In genomic region chr4:173878701-173879100, GRCh38 we compare ENCODE assay signal across 20 cellular contexts.
DNase-seq lines count a peak whose midpoint lies in the region; ATAC-seq and TF ChIP-seq lines count a peak whose summit lies in the region.
"Had no signal": no experiment of that assay in that cellular context is flagged by ENCODE, and none has a peak within 500 bp of the region (broad histone marks: within the 10 kb centered on the region; RNA-seq: fewer than 3 reads in every experiment).

No MANE protein-coding gene starts in this region.

- ATAC-seq in activated naive CD8-positive, alpha-beta T cell treated with anti-CD3 and anti-CD28 coated beads, Interleukin-2, amount 50 U/mL, for 24 hours = peak; percentile 28
- ATAC-seq: mucosa of descending colon had no signal

- H3K36me3 ChIP-seq in endodermal cell (ENCODE audit: control insufficient read depth, insufficient read depth, low read length) (no peaks in the 10 kb centered on the region), Karpas-422 (ENCODE audit: insufficient read depth, low read length) (no peaks in the 10 kb centered on the region)

- H3K9me2 ChIP-seq in Karpas-422 (replicated peaks; ENCODE audit: insufficient read depth, low read length) = no peaks in the 10 kb centered on the region

- H3K27ac ChIP-seq in endodermal cell (ENCODE audit: low read depth, low read length) = no peak overlapping the region
- no peak overlapping the region for H3K27ac ChIP-seq in Karpas-422 (ENCODE audit: low read length)

- TF ChIP-seq CTCF in endodermal cell (conservative IDR thresholded peaks at IDR 0.05) = no peak

- H3K4me1 ChIP-seq in endodermal cell (ENCODE audit: control insufficient read depth, insufficient read depth, low read length) (peaks cover 8% of the 10 kb centered on the region), Karpas-422 (ENCODE audit: low read length) (no peaks in the 10 kb centered on the region)

- no peak overlapping the region for H3K27ac Mint-ChIP-seq in activated naive CD8-positive, alpha-beta T cell treated with anti-CD3 and anti-CD28 coated beads, Interleukin-2, amount 50 U/mL, for 24 hours
- H3K27ac Mint-ChIP-seq in activated naive CD8-positive, alpha-beta T cell treated with anti-CD3 and anti-CD28 coated beads for 36 hours = no peak overlapping the region
- H3K27ac Mint-ChIP-seq in endodermal cell = no peak overlapping the region
- no peak overlapping the region for H3K27ac Mint-ChIP-seq in activated T-cell treated with anti-CD3 and anti-CD28 coated beads, Interleukin-2, amount 50 U/mL, for 24 hours
- H3K27ac Mint-ChIP-seq: CD8-positive, alpha-beta memory T cell; HFFc6 had no signal

- H3K36me3 Mint-ChIP-seq in activated naive CD8-positive, alpha-beta T cell treated with anti-CD3 and anti-CD28 coated beads, Interleukin-2, amount 50 U/mL, for 24 hours (ENCODE audit: low read depth) = no peaks in the 10 kb centered on the region
- H3K36me3 Mint-ChIP-seq in activated naive CD8-positive, alpha-beta T cell treated with anti-CD3 and anti-CD28 coated beads for 36 hours = no peaks in the 10 kb centered on the region
- no peaks in the 10 kb centered on the region for H3K36me3 Mint-ChIP-seq in endodermal cell (ENCODE audit: low read depth)
- H3K36me3 Mint-ChIP-seq in activated T-cell treated with anti-CD3 and anti-CD28 coated beads, Interleukin-2, amount 50 U/mL, for 24 hours (ENCODE audit: low read depth) = no peaks in the 10 kb centered on the region
- H3K36me3 Mint-ChIP-seq: CD8-positive, alpha-beta memory T cell had no signal

- no peaks in the 10 kb centered on the region for H3K4me1 Mint-ChIP-seq in activated naive CD8-positive, alpha-beta T cell treated with anti-CD3 and anti-CD28 coated beads, Interleukin-2, amount 50 U/mL, for 24 hours
- no peaks in the 10 kb centered on the region for H3K4me1 Mint-ChIP-seq in activated naive CD8-positive, alpha-beta T cell treated with anti-CD3 and anti-CD28 coated beads for 36 hours
- H3K4me1 Mint-ChIP-seq in endodermal cell = peaks cover 20% of the 10 kb centered on the region
- no peaks in the 10 kb centered on the region for H3K4me1 Mint-ChIP-seq in activated T-cell treated with anti-CD3 and anti-CD28 coated beads, Interleukin-2, amount 50 U/mL, for 24 hours (ENCODE audit: low read depth)
- H3K4me1 Mint-ChIP-seq: CD8-positive, alpha-beta memory T cell had no signal

- H3K27me3 ChIP-seq in endodermal cell (ENCODE audit: control insufficient read depth, insufficient read depth, low read length, poor library complexity, severe bottlenecking) (no peaks in the 10 kb centered on the region), Karpas-422 (ENCODE audit: low read length) (no peaks in the 10 kb centered on the region)

- no peak overlapping the region for H2AFZ ChIP-seq in Karpas-422 (ENCODE audit: low read length)

- H3K4me3 Mint-ChIP-seq in activated naive CD8-positive, alpha-beta T cell treated with anti-CD3 and anti-CD28 coated beads, Interleukin-2, amount 50 U/mL, for 24 hours = no peak overlapping the region
- H3K4me3 Mint-ChIP-seq in activated naive CD8-positive, alpha-beta T cell treated with anti-CD3 and anti-CD28 coated beads for 36 hours = no peak overlapping the region
- no peak overlapping the region for H3K4me3 Mint-ChIP-seq in endodermal cell
- no peak overlapping the region for H3K4me3 Mint-ChIP-seq in activated T-cell treated with anti-CD3 and anti-CD28 coated beads, Interleukin-2, amount 50 U/mL, for 24 hours
- H3K4me3 Mint-ChIP-seq: CD8-positive, alpha-beta memory T cell; HFFc6 had no signal

- H3K9ac ChIP-seq in endodermal cell (ENCODE audit: extremely low read depth, low read length, poor library complexity, severe bottlenecking) (no peak overlapping the region), Karpas-422 (ENCODE audit: low read length) (no peak overlapping the region)

- H3K79me2 ChIP-seq in Karpas-422 (ENCODE audit: low read length) = no peaks in the 10 kb centered on the region

- H3K9me3 ChIP-seq in endodermal cell (ENCODE audit: control insufficient read depth, low read length) (no peaks in the 10 kb centered on the region), Karpas-422 (ENCODE audit: low read length) (no peaks in the 10 kb centered on the region)
- H3K9me3 ChIP-seq: mucosa of descending colon had no signal

- peaks cover 3% of the 10 kb centered on the region for H3K27me3 Mint-ChIP-seq in activated naive CD8-positive, alpha-beta T cell treated with anti-CD3 and anti-CD28 coated beads, Interleukin-2, amount 50 U/mL, for 24 hours
- peaks cover 5% of the 10 kb centered on the region for H3K27me3 Mint-ChIP-seq in activated naive CD8-positive, alpha-beta T cell treated with anti-CD3 and anti-CD28 coated beads for 36 hours
- H3K27me3 Mint-ChIP-seq in endodermal cell (ENCODE audit: insufficient read depth) = no peaks in the 10 kb centered on the region
- no peaks in the 10 kb centered on the region for H3K27me3 Mint-ChIP-seq in activated T-cell treated with anti-CD3 and anti-CD28 coated beads, Interleukin-2, amount 50 U/mL, for 24 hours

- peaks cover 4% of the 10 kb centered on the region for H3K9me3 Mint-ChIP-seq in activated naive CD8-positive, alpha-beta T cell treated with anti-CD3 and anti-CD28 coated beads, Interleukin-2, amount 50 U/mL, for 24 hours
- H3K9me3 Mint-ChIP-seq in activated naive CD8-positive, alpha-beta T cell treated with anti-CD3 and anti-CD28 coated beads for 36 hours = no peaks in the 10 kb centered on the region
- no peaks in the 10 kb centered on the region for H3K9me3 Mint-ChIP-seq in endodermal cell
- no peaks in the 10 kb centered on the region for H3K9me3 Mint-ChIP-seq in activated T-cell treated with anti-CD3 and anti-CD28 coated beads, Interleukin-2, amount 50 U/mL, for 24 hours
- H3K9me3 Mint-ChIP-seq: HFFc6 had no signal

- no peak overlapping the region for H3K4me3 ChIP-seq in endodermal cell (ENCODE audit: low read length)
- H3K4me3 ChIP-seq in Karpas-422 (ENCODE audit: low read length) = no peak overlapping the region
- H3K4me3 ChIP-seq: mucosa of descending colon had no signal

- H3K4me2 ChIP-seq in Karpas-422 (ENCODE audit: low read depth, low read length, poor library complexity, severe bottlenecking) = no peak overlapping the region

- WGBS in endodermal cell (ENCODE audit: insufficient coverage in 1 of 2, insufficient read length in 1 of 2), 2 experiments = 65 to 73% methylated on average over 3 to 5 of the region's 5 CpGs

- no peaks in the 10 kb centered on the region for H4K20me1 ChIP-seq in Karpas-422 (ENCODE audit: insufficient read depth, low read depth, low read length)

- no peak for DNase-seq in activated naive CD8-positive, alpha-beta T cell treated with anti-CD3 and anti-CD28 coated beads, Interleukin-2, amount 50 U/mL, for 24 hours
- no peak for DNase-seq in activated naive CD8-positive, alpha-beta T cell treated with anti-CD3 and anti-CD28 coated beads for 36 hours
- peak; percentile 52 for DNase-seq in endodermal cell
- DNase-seq in iris pigment epithelial cell (ENCODE audit: low read depth) = peak; percentile 76
- DNase-seq in Karpas-422 = no peak
- DNase-seq in NCI-H1092 (lab: John Stamatoyannopoulos, UW) = no peak
- DNase-seq in activated T-cell treated with anti-CD3 and anti-CD28 coated beads, Interleukin-2, amount 50 U/mL, for 24 hours = no peak
- no peak for DNase-seq in NCI-H526 (lab: John Stamatoyannopoulos, UW)
- DNase-seq: activated CD4-positive, CD25-positive, alpha-beta regulatory T cell; activated effector memory CD4-positive, alpha-beta T cell treated with Interleukin-2 at 50 U/mL for 16 hours; CD8-positive, alpha-beta memory T cell; effector CD4-positive, alpha-beta T cell; GF-D8; HFFc6; KBM-7; NCI-H1436; NCI-H446 treated with DMSO at 0.1 percent for 48 hours; stimulated activated CD4-positive, alpha-beta T cell treated with anti-CD3 and anti-CD28 coated beads, Interleukin-12 subunit alpha, Interleukin-12 subunit beta, amount 100 ng/mL, for 4 hours; SW 1271 had no signal

Comparison
In these comparisons a context has a peak if more than half of its experiments do, and no peak if none do; other contexts are left out.
1. DNase-seq: peak in endodermal cell (single experiment) and iris pigment epithelial cell (single experiment); none in activated naive CD8-positive, alpha-beta T cell treated with anti-CD3 and anti-CD28 coated beads, Interleukin-2, amount 50 U/mL, for 24 hours (single experiment), activated naive CD8-positive, alpha-beta T cell treated with anti-CD3 and anti-CD28 coated beads for 36 hours (single experiment), Karpas-422 (single experiment), NCI-H1092 (single experiment), activated T-cell treated with anti-CD3 and anti-CD28 coated beads, Interleukin-2, amount 50 U/mL, for 24 hours (single experiment) and NCI-H526 (0 of 2).